Comparison of ENCODE assay signal across 9 cellular contexts in the genomic region with DNA sequence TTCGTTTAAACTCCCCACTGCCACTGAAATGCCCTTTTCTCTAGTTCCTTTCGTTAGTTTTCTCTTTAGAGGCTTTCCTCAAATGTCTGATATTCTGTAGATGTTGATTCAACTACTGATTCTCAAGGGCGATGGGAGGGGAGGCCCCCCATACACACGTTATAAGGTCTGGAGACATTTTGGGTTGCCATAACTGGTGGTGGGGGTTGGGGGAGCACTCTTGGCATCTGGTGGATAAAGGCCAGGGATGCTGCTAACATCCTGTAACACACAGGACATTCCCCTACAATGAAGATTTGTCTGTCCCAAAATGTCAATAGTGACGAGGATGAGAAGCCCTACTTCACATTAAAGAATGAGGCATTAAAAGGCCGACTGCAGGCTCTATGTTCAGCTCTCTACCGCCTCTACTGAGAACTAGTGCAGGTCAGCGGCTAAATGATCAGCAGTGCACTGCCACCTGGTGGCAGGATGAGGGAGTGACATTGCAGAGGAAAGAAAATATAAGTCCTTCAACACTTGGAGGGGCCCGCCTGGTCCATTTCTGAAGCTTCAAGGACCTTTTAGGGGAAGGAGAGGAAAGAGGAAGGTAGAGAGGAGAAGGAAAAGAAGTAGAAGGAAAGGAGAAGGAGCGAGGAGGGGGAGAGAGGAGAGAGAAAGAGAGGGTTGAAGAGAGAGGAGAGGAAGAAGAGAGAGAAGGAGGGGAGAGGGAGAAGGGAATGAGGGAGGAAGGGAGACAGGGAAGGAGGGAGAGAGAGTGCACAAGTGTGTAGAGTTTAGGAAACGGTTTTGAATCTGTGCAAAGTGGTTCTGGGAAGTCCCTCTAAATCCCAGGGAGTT. TPM values are rescaled to one million over a fixed set of nuclear protein-coding genes. Genes with fewer than 3 reads are reported as not detected.
A peak's percentile ranks its signal among the peaks of the same experiment; 100 is the strongest.
DNase-seq lines count a peak whose midpoint lies in the region; ATAC-seq lines count a peak whose summit lies in the region.
"Had no signal": no experiment of that assay in that cellular context is flagged by ENCODE, and none has a peak within 500 bp of the region (broad histone marks: within the 10 kb centered on the region; RNA-seq: fewer than 3 reads in every experiment).

No MANE protein-coding gene starts in this region.

- no peak overlapping the region for H3K4me3 ChIP-seq in CD8-positive, alpha-beta memory T cell (ENCODE audit: low read length)

- POLR2A ChIA-PET in CD8-positive, alpha-beta memory T cell (lab: Charles Lee): no interaction called here

- no peaks in the 10 kb centered on the region for H3K9me3 Mint-ChIP-seq in CD8-positive, alpha-beta memory T cell
- H3K9me3 Mint-ChIP-seq: dendritic cell treated with granulocyte-macrophage colony-stimulating factor and Interleukin-4, amounts not matched to agents 40 ng/mL and 50 ng/mL, for 4 days had no signal

- H3K9me3 ChIP-seq in CD8-positive, alpha-beta memory T cell (ENCODE audit: low read length): no peaks in the 10 kb centered on the region

- H3K27me3 ChIP-seq in CD8-positive, alpha-beta memory T cell (ENCODE audit: insufficient read depth, low read length, poor library complexity, severe bottlenecking): no peaks in the 10 kb centered on the region

- no peak overlapping the region for H3K27ac ChIP-seq in CD8-positive, alpha-beta memory T cell (ENCODE audit: low read depth, low read length)

- DNase-seq in CD8-positive, alpha-beta memory T cell: peak; percentile 55 to 82 (median 62)
- peak; percentile 67 for DNase-seq in NCI-H748 (lab: John Stamatoyannopoulos, UW; ENCODE audit: unreplicated experiment)
- peak; percentile 66 to 70 for DNase-seq in activated CD4-positive, alpha-beta T cell treated with anti-CD3 and anti-CD28 coated beads, Interleukin-2, amount 50 U/mL, for 4 hours
- peak; percentile 65 for DNase-seq in effector CD4-positive, alpha-beta T cell
- peak; percentile 89 to 90 for DNase-seq in lung microvascular endothelial cell (ENCODE audit: low read depth in 2 of 2)
- DNase-seq in stimulated activated CD8-positive, alpha-beta memory T cell treated with anti-CD3 and anti-CD28 coated beads, Interleukin-12 subunit alpha, Interleukin-12 subunit beta, amount 100 ng/mL, for 1 hour (ENCODE audit: low read depth): peak; percentile 59

- ATAC-seq in GM19455 (IDR thresholded peaks at IDR 0.05; ENCODE audit: unreplicated experiment): peak; percentile 96
- ATAC-seq in HG03565 (IDR thresholded peaks at IDR 0.05; ENCODE audit: unreplicated experiment): peak; percentile 90

- CTCF ChIA-PET in CD8-positive, alpha-beta memory T cell (lab: Charles Lee): interaction anchor here (0.6 to 1.6 kb wide), 26 partner anchors 9 to 580 kb away, joined by 3 to 25 read pairs (median 4); partner anchors contain the start of gene ALG14

- H3K4me1 ChIP-seq in CD8-positive, alpha-beta memory T cell (ENCODE audit: insufficient read depth, low read length): no peaks in the 10 kb centered on the region

- H3K36me3 ChIP-seq in CD8-positive, alpha-beta memory T cell (ENCODE audit: insufficient read depth, low read length): no peaks in the 10 kb centered on the region

- H3K36me3 Mint-ChIP-seq in CD8-positive, alpha-beta memory T cell: peaks cover 0 to 4% (median 0%) of the 10 kb centered on the region in 3 donors

- H3K4me3 Mint-ChIP-seq in CD8-positive, alpha-beta memory T cell: no peak overlapping the region
- H3K4me3 Mint-ChIP-seq: dendritic cell treated with granulocyte-macrophage colony-stimulating factor and Interleukin-4, amounts not matched to agents 40 ng/mL and 50 ng/mL, for 4 days had no signal

- H3K27ac Mint-ChIP-seq in CD8-positive, alpha-beta memory T cell: no peak overlapping the region
- H3K27ac Mint-ChIP-seq: dendritic cell treated with granulocyte-macrophage colony-stimulating factor and Interleukin-4, amounts not matched to agents 40 ng/mL and 50 ng/mL, for 4 days had no signal

- no peaks in the 10 kb centered on the region for H3K4me1 Mint-ChIP-seq in CD8-positive, alpha-beta memory T cell

- no peaks in the 10 kb centered on the region for H3K27me3 Mint-ChIP-seq in CD8-positive, alpha-beta memory T cell
- H3K27me3 Mint-ChIP-seq: dendritic cell treated with granulocyte-macrophage colony-stimulating factor and Interleukin-4, amounts not matched to agents 40 ng/mL and 50 ng/mL, for 4 days had no signal

RNA-seq across cellular contexts. Expression of gene ALG14, which starts 29.4 kb away (rescaled TPM):
- 1 to 10 TPM; 4.4 to 4.6 TPM for total RNA-seq in CD8-positive, alpha-beta memory T cell
- polyA plus RNA-seq in CD8-positive, alpha-beta memory T cell: 6.8 TPM
- total RNA-seq in lung microvascular endothelial cell: 1.6 and 2.0 TPM in 2 replicates
